Comparison of ENCODE assay signal across 16 cellular contexts in the genomic region with DNA sequence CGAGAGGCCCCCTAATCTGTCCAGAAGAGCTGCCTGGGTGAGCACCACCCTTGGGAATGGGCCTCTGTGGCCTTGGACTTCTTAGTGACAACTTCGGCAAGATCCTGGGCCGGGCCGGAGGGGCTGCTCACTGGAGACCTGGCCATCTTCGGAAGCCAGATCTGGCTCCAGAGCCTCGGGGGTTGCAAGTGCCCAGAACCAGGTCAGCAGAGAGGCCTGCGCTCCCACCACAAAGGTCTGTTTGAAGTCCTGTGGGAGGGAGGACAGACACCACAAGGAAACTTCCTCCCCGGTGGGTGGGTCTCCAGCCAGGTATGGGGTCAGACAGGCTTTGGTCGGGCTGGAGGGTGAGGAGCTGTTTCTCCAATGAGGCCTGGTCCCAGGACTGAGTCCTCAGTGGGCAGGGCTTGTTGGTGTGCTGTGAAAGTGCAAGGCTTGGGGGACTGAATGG.
DNase-seq lines count a peak whose midpoint lies in the region; ATAC-seq and TF ChIP-seq lines count a peak whose summit lies in the region.
"Had no signal": no experiment of that assay in that cellular context is flagged by ENCODE, and none has a peak within 500 bp of the region (broad histone marks: within the 10 kb centered on the region; RNA-seq: fewer than 3 reads in every experiment).

No MANE protein-coding gene starts in this region.

- H3K9ac ChIP-seq in Loucy (ENCODE audit: low read depth, low read length, poor library complexity, severe bottlenecking) (peak overlapping the region; percentile 16), neural progenitor cell (no peak overlapping the region)

- no peak for TF ChIP-seq CTCF in Loucy (conservative IDR thresholded peaks at IDR 0.05; ENCODE audit: low read length)
- TF ChIP-seq CTCF in dorsolateral prefrontal cortex (IDR thresholded peaks at IDR 0.05 in 54 of 56, conservative IDR thresholded peaks at IDR 0.05 in 2 of 56; ENCODE audit: low read depth in 1 of 56, partially characterized antibody in 56 of 56), result no peak
- TF ChIP-seq CTCF in neural progenitor cell (IDR thresholded peaks at IDR 0.05), result no peak
- no peak for TF ChIP-seq CTCF in transverse colon (IDR thresholded peaks at IDR 0.05)

- peaks cover 65% of the 10 kb centered on the region for H3K79me2 ChIP-seq in Loucy (ENCODE audit: insufficient read depth, low read length)
- peaks cover 58% of the 10 kb centered on the region for H3K79me2 ChIP-seq in neural progenitor cell (ENCODE audit: low read depth)

- intact Hi-C loops in dorsolateral prefrontal cortex (cut with DNase I) (loop anchor here in 1 of 2 donors (5.0 kb wide), 1 partner anchor 95 kb away; no protein-coding TSS in a partner anchor), transverse colon (cut with DNase I; ENCODE audit: low total_unique reads) (no loop called here)

- no peaks in the 10 kb centered on the region for H3K9me3 ChIP-seq in Loucy (ENCODE audit: insufficient read depth, low read depth, low read length)
- H3K9me3 ChIP-seq in neural progenitor cell (ENCODE audit: low read depth), result no peaks in the 10 kb centered on the region
- H3K9me3 ChIP-seq in transverse colon, result no peaks in the 10 kb centered on the region

- in situ Hi-C loops in transverse colon (cut with MboI; ENCODE audit: low pct_ligation_motif_present in 1 of 4, low pct_unique_long_range_greater_than_20kb in 1 of 4, low sequenced_read_pairs in 3 of 4), result no loop called here

- no peak for TF ChIP-seq EP300 in transverse colon (IDR thresholded peaks at IDR 0.05; ENCODE audit: low read depth)

- H3K9me3 Mint-ChIP-seq in neural progenitor cell, result no peaks in the 10 kb centered on the region
- H3K9me3 Mint-ChIP-seq: activated T-cell treated with anti-CD3 and anti-CD28 coated beads, Interleukin-2, amount 50 U/mL, for 24 hours; CD8-positive, alpha-beta memory T cell; dendritic cell treated with granulocyte-macrophage colony-stimulating factor and Interleukin-4, amounts not matched to agents 40 ng/mL and 50 ng/mL, for 4 days; stimulated activated memory B cell treated with anti-CD40 and anti-IgM and Interleukin-4, amounts not matched to agents 10 μg/mL and 1 μg/mL and 100 μg/mL, for 72 hours had no signal

- H3K4me2 ChIP-seq in Loucy (ENCODE audit: low read depth, low read length, poor library complexity, severe bottlenecking) (no peak overlapping the region), neural progenitor cell (no peak overlapping the region)

- H3F3A ChIP-seq in Loucy (ENCODE audit: low read depth) (peaks cover 5% of the 10 kb centered on the region), neural progenitor cell (ENCODE audit: low read depth) (peaks cover 20% of the 10 kb centered on the region)

- H3K27ac ChIP-seq in dorsolateral prefrontal cortex (peak overlapping the region in 39 of 59 donors; percentile 4 to 86 (median 66)), neural progenitor cell (no peak overlapping the region), transverse colon (peak overlapping the region; percentile 91 to 93 (median 92))

- peak overlapping the region; percentile 79 for H3K4me3 Mint-ChIP-seq in neural progenitor cell
- H3K4me3 Mint-ChIP-seq: activated T-cell treated with anti-CD3 and anti-CD28 coated beads, Interleukin-2, amount 50 U/mL, for 24 hours had no signal

- no peaks in the 10 kb centered on the region for H3K36me3 ChIP-seq in Loucy (ENCODE audit: insufficient read depth, low read length)
- no peaks in the 10 kb centered on the region for H3K36me3 ChIP-seq in neural progenitor cell
- no peaks in the 10 kb centered on the region for H3K36me3 ChIP-seq in transverse colon

- peaks cover 17% of the 10 kb centered on the region for H3K27me3 Mint-ChIP-seq in neural progenitor cell (ENCODE audit: insufficient read depth, low read depth)

- H3K4me1 Mint-ChIP-seq in neural progenitor cell, result peaks cover 64% of the 10 kb centered on the region

- H3K4me1 ChIP-seq in Loucy (ENCODE audit: insufficient read depth, low read length, poor library complexity, severe bottlenecking) (peaks cover 48% of the 10 kb centered on the region), neural progenitor cell (peaks cover 53% of the 10 kb centered on the region), transverse colon (peaks cover 65 to 94% (median 93%) of the 10 kb centered on the region in 4 donors)

- H2AFZ ChIP-seq in Loucy (ENCODE audit: low read length), result no peak overlapping the region
- no peak overlapping the region for H2AFZ ChIP-seq in neural progenitor cell (replicated peaks)

- H3K4me3 ChIP-seq in Loucy (ENCODE audit: low read length, poor library complexity, severe bottlenecking) (no peak overlapping the region), dorsolateral prefrontal cortex (no peak overlapping the region), neural progenitor cell (no peak overlapping the region), transverse colon (peak overlapping the region in 3 of 4 donors; percentile 33 to 49 (median 40))

- TF ChIP-seq POLR2A in transverse colon (IDR thresholded peaks at IDR 0.05), result no peak

- ATAC-seq in HG03439 (IDR thresholded peaks at IDR 0.05; ENCODE audit: unreplicated experiment), result no peak
- ATAC-seq in HG03175 (IDR thresholded peaks at IDR 0.05; ENCODE audit: unreplicated experiment), result no peak
- ATAC-seq in HG03565 (IDR thresholded peaks at IDR 0.05; ENCODE audit: unreplicated experiment), result no peak
- ATAC-seq: PC-3; stimulated activated memory B cell treated with anti-CD40 and anti-IgM and Interleukin-4, amounts not matched to agents 10 μg/mL and 1 μg/mL and 100 μg/mL, for 72 hours had no signal

- H4K20me1 ChIP-seq in Loucy (ENCODE audit: insufficient read depth, low read length, poor library complexity, severe bottlenecking), result peaks cover 13% of the 10 kb centered on the region
- peaks cover 97% of the 10 kb centered on the region for H4K20me1 ChIP-seq in neural progenitor cell (ENCODE audit: low read depth)

- DNase-seq in dorsolateral prefrontal cortex (no peak), neural progenitor cell (ENCODE audit: low spot score) (no peak), transverse colon (no peak), NCI-H1092 (lab: John Stamatoyannopoulos, UW) (no peak)
- DNase-seq: activated T-cell treated with anti-CD3 and anti-CD28 coated beads, Interleukin-2, amount 50 U/mL, for 24 hours; amniotic stem cell; CD8-positive, alpha-beta memory T cell; retina; stimulated activated CD4-positive, alpha-beta T cell treated with anti-CD3 and anti-CD28 coated beads, Interleukin-4, amount 100 ng/mL, for 4 hours had no signal

- H3K27ac Mint-ChIP-seq in neural progenitor cell, result no peak overlapping the region
- H3K27ac Mint-ChIP-seq: activated T-cell treated with anti-CD3 and anti-CD28 coated beads, Interleukin-2, amount 50 U/mL, for 24 hours; stimulated activated memory B cell treated with anti-CD40 and anti-IgM and Interleukin-4, amounts not matched to agents 10 μg/mL and 1 μg/mL and 100 μg/mL, for 72 hours had no signal

- H3K36me3 Mint-ChIP-seq in neural progenitor cell, result no peaks in the 10 kb centered on the region
- H3K36me3 Mint-ChIP-seq: CD8-positive, alpha-beta memory T cell; stimulated activated memory B cell treated with anti-CD40 and anti-IgM and Interleukin-4, amounts not matched to agents 10 μg/mL and 1 μg/mL and 100 μg/mL, for 72 hours had no signal

- H3K27me3 ChIP-seq in Loucy (ENCODE audit: insufficient read depth, low read length, poor library complexity, severe bottlenecking), result no peaks in the 10 kb centered on the region
- H3K27me3 ChIP-seq in dorsolateral prefrontal cortex, result no peaks in the 10 kb centered on the region
- peaks cover 10% of the 10 kb centered on the region for H3K27me3 ChIP-seq in neural progenitor cell
- no peaks in the 10 kb centered on the region for H3K27me3 ChIP-seq in transverse colon

- H3K9me2 ChIP-seq in Loucy (replicated peaks; ENCODE audit: low read depth, low read length), result no peaks in the 10 kb centered on the region

- WGBS in transverse colon (ENCODE audit: low coverage in 1 of 2), 2 donors, result 55% methylated on average over 3 of the region's 9 CpGs; no CpG with 5 or more reads in 1 of the 2 donors

Comparison
In these comparisons a context has a peak if more than half of its experiments do, and no peak if none do; other contexts are left out.
1. H3K4me3 ChIP-seq: peak in transverse colon (3 of 4); none in Loucy (single experiment), dorsolateral prefrontal cortex (0 of 59) and neural progenitor cell (single experiment).